Comparison of ENCODE assay signal across 1 cellular context in genomic region chr22:37211075-37211852, GRCh38.
TF ChIP-seq lines count a peak whose summit lies in the region.

No MANE protein-coding gene starts in this region.

TF ChIP-seq in GM23338, 12 proteins besides CTCF, POLR2A, EP300 and RAD21 (continued from another document):
- no peak for TF ChIP-seq ZNF462 (CRISPR knock-in tag; IDR thresholded peaks at IDR 0.05)
- no peak for TF ChIP-seq JUNB (IDR thresholded peaks at IDR 0.05; ENCODE audit: unreplicated experiment)
- no peak for TF ChIP-seq REST (IDR thresholded peaks at IDR 0.05; ENCODE audit: unreplicated experiment)
- no peak for TF ChIP-seq ETS1 (IDR thresholded peaks at IDR 0.05)
- no peak for TF ChIP-seq STAT1 (IDR thresholded peaks at IDR 0.05; ENCODE audit: unreplicated experiment)
- TF ChIP-seq ZNF114 (CRISPR knock-in tag; IDR thresholded peaks at IDR 0.05) = no peak
- TF ChIP-seq ZNF331 (CRISPR knock-in tag; IDR thresholded peaks at IDR 0.05; ENCODE audit: low read depth) = no peak
- no peak for TF ChIP-seq EZH2phosphoT487 (IDR thresholded peaks at IDR 0.05; ENCODE audit: unreplicated experiment)
- TF ChIP-seq CREB1 (CRISPR knock-in tag; IDR thresholded peaks at IDR 0.05; ENCODE audit: low read depth) = no peak
- TF ChIP-seq NANOG (IDR thresholded peaks at IDR 0.05; ENCODE audit: borderline replicate concordance) = no peak
- no peak for TF ChIP-seq POLR2AphosphoS5 (IDR thresholded peaks at IDR 0.05; ENCODE audit: low read depth)
